ENCODE assay signal across 28 cellular contexts in genomic region chr1:181818459-181818858, GRCh38.
"Had no signal": no experiment of that assay in that cellular context is flagged by ENCODE, and none has a peak within 500 bp of the region (broad histone marks: within the 10 kb centered on the region; RNA-seq: fewer than 3 reads in every experiment).

No MANE protein-coding gene starts in this region.

- DNase-seq: natural killer cell; occipital lobe; ovary; posterior cingulate gyrus; right cardiac atrium; right lobe of liver; sigmoid colon; small intestine; stimulated activated CD4-positive, alpha-beta T cell treated with anti-CD3 and anti-CD28 coated beads, Interleukin-15, amount 100 ng/mL, for 24 hours; stimulated activated CD4-positive, alpha-beta T cell treated with anti-CD3 and anti-CD28 coated beads, Interleukin-2, amount 100 ng/mL, for 24 hours; stimulated activated CD4-positive, alpha-beta T cell treated with anti-CD3 and anti-CD28 coated beads, Interleukin-2, amount 100 ng/mL, for 48 hours; stimulated activated CD4-positive, alpha-beta T cell treated with anti-CD3 and anti-CD28 coated beads, Interleukin-4, amount 100 ng/mL, for 24 hours; stimulated activated naive B cell treated with anti-CD40 and anti-IgM and Interleukin-4, amounts not matched to agents 10 μg/mL and 1 μg/mL and 100 μg/mL, for 72 hours; stimulated activated naive CD4-positive, alpha-beta T cell treated with Interleukin-2 at 50 U/mL for 16 hours; stomach; thyroid gland; trophoblast cell; upper lobe of left lung had no signal

- H3K4me3 Mint-ChIP-seq: natural killer cell; nephron; neural progenitor cell; stimulated activated effector memory CD8-positive, alpha-beta T cell treated with anti-CD3 and anti-CD28 coated beads, Interleukin-12 subunit alpha, Interleukin-12 subunit beta, amount 100 ng/mL, for 72 hours; stimulated activated naive B cell treated with anti-CD40 and anti-IgM and Interleukin-4, amounts not matched to agents 10 μg/mL and 1 μg/mL and 100 μg/mL, for 72 hours; stimulated activated naive CD8-positive, alpha-beta T cell treated with anti-CD3 and anti-CD28 coated beads, Interleukin-15, Interleukin-2, amounts not matched to agents 100 ng/mL and 50 ng/mL, for 24 hours had no signal

- H3K9me3 Mint-ChIP-seq: neural progenitor cell; stimulated activated effector memory CD8-positive, alpha-beta T cell treated with anti-CD3 and anti-CD28 coated beads, Interleukin-12 subunit alpha, Interleukin-12 subunit beta, amount 100 ng/mL, for 72 hours; stimulated activated naive CD8-positive, alpha-beta T cell treated with anti-CD3 and anti-CD28 coated beads, Interleukin-15, Interleukin-2, amounts not matched to agents 100 ng/mL and 50 ng/mL, for 24 hours had no signal

- H3K79me2 ChIP-seq: parathyroid adenoma had no signal

- H3K9me3 ChIP-seq: ovary, prostate gland, right lobe of liver, sigmoid colon, thoracic aorta, thyroid gland, tibial nerve, upper lobe of left lung, vagina had no signal

- H2AFZ ChIP-seq: neural progenitor cell, parathyroid adenoma had no signal

- H3K36me3 ChIP-seq: neural progenitor cell, ovary, prostate gland, right lobe of liver, sigmoid colon, stomach, thoracic aorta, thyroid gland, tibial nerve, upper lobe of left lung, vagina had no signal

- FAIRE-seq: small intestine, urothelium cell line had no signal

- H3K9ac ChIP-seq: neural progenitor cell, parathyroid adenoma had no signal

- H3K4me3 ChIP-seq: neural progenitor cell, ovary, prostate gland, right lobe of liver, sigmoid colon, stomach, thoracic aorta, thyroid gland, tibial nerve, upper lobe of left lung, vagina had no signal

- H3K27ac Mint-ChIP-seq: natural killer cell; neural progenitor cell; stimulated activated effector memory CD8-positive, alpha-beta T cell treated with anti-CD3 and anti-CD28 coated beads, Interleukin-12 subunit alpha, Interleukin-12 subunit beta, amount 100 ng/mL, for 72 hours; stimulated activated naive B cell treated with anti-CD40 and anti-IgM and Interleukin-4, amounts not matched to agents 10 μg/mL and 1 μg/mL and 100 μg/mL, for 72 hours; stimulated activated naive CD8-positive, alpha-beta T cell treated with anti-CD3 and anti-CD28 coated beads, Interleukin-15, Interleukin-2, amounts not matched to agents 100 ng/mL and 50 ng/mL, for 24 hours had no signal

- H3K27ac ChIP-seq: neural progenitor cell, ovary, parathyroid adenoma, prostate gland, right lobe of liver, sigmoid colon, stomach, thoracic aorta, thyroid gland, tibial nerve, upper lobe of left lung, vagina had no signal

- H3K4me1 Mint-ChIP-seq: natural killer cell; nephron; neural progenitor cell; stimulated activated effector memory CD8-positive, alpha-beta T cell treated with anti-CD3 and anti-CD28 coated beads, Interleukin-12 subunit alpha, Interleukin-12 subunit beta, amount 100 ng/mL, for 72 hours; stimulated activated naive B cell treated with anti-CD40 and anti-IgM and Interleukin-4, amounts not matched to agents 10 μg/mL and 1 μg/mL and 100 μg/mL, for 72 hours had no signal

- H3K4me2 ChIP-seq: neural progenitor cell had no signal

- H3K36me3 Mint-ChIP-seq: neural progenitor cell; stimulated activated effector memory CD8-positive, alpha-beta T cell treated with anti-CD3 and anti-CD28 coated beads, Interleukin-12 subunit alpha, Interleukin-12 subunit beta, amount 100 ng/mL, for 72 hours; stimulated activated naive B cell treated with anti-CD40 and anti-IgM and Interleukin-4, amounts not matched to agents 10 μg/mL and 1 μg/mL and 100 μg/mL, for 72 hours had no signal

- H3K27me3 ChIP-seq: neural progenitor cell, ovary, right lobe of liver, sigmoid colon, stomach, thyroid gland, tibial nerve, upper lobe of left lung, vagina had no signal

- H3K4me1 ChIP-seq: neural progenitor cell, parathyroid adenoma, prostate gland, right lobe of liver, sigmoid colon, stomach, thyroid gland, tibial nerve, upper lobe of left lung, vagina had no signal
